11 cellular contexts compared by ENCODE assay signal in genomic region chr2:64797881-64798590, GRCh38.
DNase-seq lines count a peak whose midpoint lies in the region; ATAC-seq and TF ChIP-seq lines count a peak whose summit lies in the region.
"Had no signal": no experiment of that assay in that cellular context is flagged by ENCODE, and none has a peak within 500 bp of the region (broad histone marks: within the 10 kb centered on the region; RNA-seq: fewer than 3 reads in every experiment).

No MANE protein-coding gene starts in this region.

- H3K36me3 ChIP-seq in PC-9 (ENCODE audit: low read depth) (no peaks in the 10 kb centered on the region), upper lobe of right lung (no peaks in the 10 kb centered on the region)

- H3K9me2 ChIP-seq in PC-9 (ENCODE audit: insufficient read depth), result no peaks in the 10 kb centered on the region

- no peaks in the 10 kb centered on the region for H3K9me3 ChIP-seq in PC-9 (ENCODE audit: insufficient read depth, low read depth)
- H3K9me3 ChIP-seq in upper lobe of right lung, result no peaks in the 10 kb centered on the region

- CTCF ChIA-PET in PC-9 (lab: Charles Lee), result no interaction called here

- H3K27me3 ChIP-seq in PC-9 (ENCODE audit: insufficient read depth, low read depth) (no peaks in the 10 kb centered on the region), upper lobe of right lung (no peaks in the 10 kb centered on the region)

- no peak for TF ChIP-seq CTCF in PC-9 (conservative IDR thresholded peaks at IDR 0.05)
- TF ChIP-seq CTCF in fibroblast of the aortic adventitia (IDR thresholded peaks at IDR 0.05; ENCODE audit: insufficient read depth, low read length), result no peak
- TF ChIP-seq CTCF in upper lobe of right lung (IDR thresholded peaks at IDR 0.05), result no peak

- peak overlapping the region; percentile 30 for H3K27ac ChIP-seq in PC-9
- no peak overlapping the region for H3K27ac ChIP-seq in upper lobe of right lung

- no peaks in the 10 kb centered on the region for H3K79me2 ChIP-seq in PC-9 (ENCODE audit: low read depth)

- H3K4me3 ChIP-seq in PC-9, result peak overlapping the region; percentile 12; the same call in 1 of the 2 replicates
- H3K4me3 ChIP-seq in fibroblast of the aortic adventitia (ENCODE audit: low read depth, low read length), result no peak overlapping the region
- H3K4me3 ChIP-seq in upper lobe of right lung, result no peak overlapping the region
- H3K4me3 ChIP-seq: GM23338 had no signal

- no peak overlapping the region for H2AFZ ChIP-seq in PC-9
- H2AFZ ChIP-seq: GM23338 had no signal

- ATAC-seq in upper lobe of right lung (peak; percentile 57), HG02938 (IDR thresholded peaks at IDR 0.05; ENCODE audit: unreplicated experiment) (no peak), HG03097 (IDR thresholded peaks at IDR 0.05; ENCODE audit: low FRiP score, unreplicated experiment) (no peak), HG02885 (IDR thresholded peaks at IDR 0.05; ENCODE audit: poor library complexity, unreplicated experiment) (no peak)
- ATAC-seq: GM23338 had no signal

- intact Hi-C loops in PC-9 (cut with micrococcal nuclease; ENCODE audit: unreplicated experiment), result loop anchor here (2.0 kb wide), 1 partner anchor 47 kb away; no protein-coding TSS in a partner anchor
- intact Hi-C loops in upper lobe of right lung (cut with DNase I), result no loop called here

- peak overlapping the region; percentile 63 for H3K4me2 ChIP-seq in PC-9
- H3K4me2 ChIP-seq: GM23338 had no signal

- H3F3A ChIP-seq in PC-9 (ENCODE audit: insufficient read depth, low read depth), result peaks cover 45% of the 10 kb centered on the region

- H3K4me1 ChIP-seq in PC-9 (replicated peaks; ENCODE audit: insufficient read depth) (peaks cover 63% of the 10 kb centered on the region), upper lobe of right lung (peaks cover 25% of the 10 kb centered on the region)

- no peaks in the 10 kb centered on the region for H4K20me1 ChIP-seq in PC-9 (ENCODE audit: insufficient read depth)

- no TSS peak for BruUV-seq in PC-9 (replicated peaks; lab: Mats Ljungman, UMichigan)

- POLR2A ChIA-PET in PC-9 (lab: Charles Lee; ENCODE audit: unreplicated experiment), result interaction anchor here (0.6 to 1.2 kb wide), 3 partner anchors 47 to 315 kb away, joined by 3 to 8 read pairs (median 8); no protein-coding TSS in a partner anchor

- DNase-seq in NCI-H510A treated with DMSO at 0.1 percent for 48 hours (lab: John Stamatoyannopoulos, UW), result peak; percentile 17
- no peak for DNase-seq in NCI-H510A (lab: John Stamatoyannopoulos, UW)
- DNase-seq in PC-9, result peak; percentile 63 to 90
- peak; percentile 55 for DNase-seq in fibroblast of the aortic adventitia (ENCODE audit: low read depth)
- no peak for DNase-seq in upper lobe of right lung
- DNase-seq: aorta; stimulated activated CD8-positive, alpha-beta memory T cell treated with anti-CD3 and anti-CD28 coated beads, Interleukin-4, amount 100 ng/mL, for 48 hours had no signal

Comparison
In these comparisons a context has a peak if more than half of its experiments do, and no peak if none do; other contexts are left out.
1. DNase-seq: peak in NCI-H510A treated with DMSO at 0.1 percent for 48 hours (single experiment), PC-9 (2 of 2) and fibroblast of the aortic adventitia (single experiment); none in NCI-H510A (single experiment) and upper lobe of right lung (single experiment).